23 cellular contexts compared by ENCODE assay signal in the genomic region with DNA sequence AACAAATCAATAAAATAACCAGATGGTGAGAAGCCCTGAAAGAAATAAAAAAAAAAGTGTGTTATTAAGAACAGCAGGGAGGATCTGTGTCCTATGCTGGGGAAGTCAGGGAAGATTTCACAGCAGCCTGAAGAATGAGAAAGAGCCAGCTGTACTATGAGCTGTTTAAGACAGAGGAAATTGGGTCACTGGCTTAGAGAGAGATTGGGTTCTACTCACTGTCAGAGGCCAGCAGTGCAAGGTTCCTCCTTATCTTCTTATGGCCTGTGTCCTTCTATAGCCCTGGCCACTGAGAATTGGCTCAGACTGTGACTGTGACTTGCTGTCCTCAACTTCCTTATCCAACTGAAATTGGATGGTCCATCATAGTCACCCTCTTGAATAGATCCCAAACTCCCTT. TPM values are rescaled to one million over a fixed set of nuclear protein-coding genes. Genes with fewer than 3 reads are reported as not detected.
DNase-seq lines count a peak whose midpoint lies in the region; ATAC-seq and TF ChIP-seq lines count a peak whose summit lies in the region.
"Had no signal": no experiment of that assay in that cellular context is flagged by ENCODE, and none has a peak within 500 bp of the region (broad histone marks: within the 10 kb centered on the region; RNA-seq: fewer than 3 reads in every experiment).

No MANE protein-coding gene starts in this region.

- no peaks in the 10 kb centered on the region for H3K27me3 ChIP-seq in adrenal gland
- H3K27me3 ChIP-seq: tibial artery had no signal

- TF ChIP-seq CTCF in GM12865 (IDR thresholded peaks at IDR 0.05; ENCODE audit: insufficient read depth, low read depth, low read length, missing control alignments), result no peak
- no peak for TF ChIP-seq CTCF in adrenal gland (IDR thresholded peaks at IDR 0.05)

- DNase-seq in GM12865 (ENCODE audit: low read depth), result peak; percentile 59
- peak; percentile 35 for DNase-seq in NCI-H69 (lab: John Stamatoyannopoulos, UW)
- peak; percentile 48 to 84 (median 71) for DNase-seq in adrenal gland
- no peak for DNase-seq in left lobe of liver (ENCODE audit: low spot score)
- DNase-seq in A172 (ENCODE audit: low spot score), result no peak
- DNase-seq in T-helper 1 cell, result no peak
- DNase-seq: activated CD8-positive, alpha-beta T cell treated with anti-CD3 and anti-CD28 coated beads for 36 hours; activated naive CD4-positive, alpha-beta T cell treated with Interleukin-2 at 50 U/mL for 16 hours; activated T-cell treated with anti-CD3 and anti-CD28 coated beads, Interleukin-2, amount 50 U/mL, for 24 hours; aorta; central memory CD4-positive, alpha-beta T cell; COR-L47; DND-41; midbrain; NCI-H1092 treated with DMSO at 0.1 percent for 48 hours; NCI-H2081 treated with DMSO at 0.1 percent for 48 hours; NCI-H526 treated with DMSO at 0.1 percent for 48 hours; SIG-M5; stimulated activated CD4-positive, alpha-beta T cell treated with anti-CD3 and anti-CD28 coated beads, Interleukin-1b, Interleukin-23, amount 100 ng/mL, for 48 hours; stimulated activated naive CD4-positive, alpha-beta T cell; T-helper 2 cell; tibial artery had no signal

- no peaks in the 10 kb centered on the region for H3K36me3 ChIP-seq in adrenal gland (replicated peaks in 1 of 2)
- H3K36me3 ChIP-seq: tibial artery had no signal

- TF ChIP-seq POLR2A in adrenal gland (IDR thresholded peaks at IDR 0.05), result peak in 1 of 2 donors; percentile 47

- H3K4me3 ChIP-seq in GM12865 (ENCODE audit: low read depth, low read length) (no peak overlapping the region), adrenal gland (no peak overlapping the region)
- H3K4me3 ChIP-seq: tibial artery had no signal

- peak overlapping the region in 4 of 5 donors; percentile 54 to 78 (median 70) for H3K27ac ChIP-seq in adrenal gland
- H3K27ac ChIP-seq: tibial artery had no signal

- intact Hi-C loops in adrenal gland (cut with DNase I), result loop anchor here (5.0 to 10.0 kb wide), 3 partner anchors 50 to 173 kb away; a partner anchor contains a TSS

- peak; percentile 38 for ATAC-seq in left lobe of liver
- no peak for ATAC-seq in GM21717 (IDR thresholded peaks at IDR 0.05; ENCODE audit: unreplicated experiment)
- ATAC-seq: activated CD8-positive, alpha-beta T cell treated with anti-CD3 and anti-CD28 coated beads for 36 hours had no signal

- no peaks in the 10 kb centered on the region for H3K9me3 ChIP-seq in adrenal gland (replicated peaks in 1 of 3)
- H3K9me3 ChIP-seq: tibial artery had no signal

- peaks cover 40 to 65% of the 10 kb centered on the region in 2 donors for H3K4me1 ChIP-seq in adrenal gland (replicated peaks in 1 of 2)

RNA-seq across cellular contexts. Expression of a gene that starts 54.8 kb away (rescaled TPM):
- 1,000 to 10,000 TPM in 1 of 8 donors, 100 to 1,000 TPM in 7; 124 to 1,285 (median 315) TPM for total RNA-seq in adrenal gland
- polyA plus RNA-seq in adrenal gland, result 1,000 to 10,000 TPM in 1 of 3 donors, 100 to 1,000 TPM in 1, 10 to 100 TPM in 1; 51.1 to 1,586 (median 165) TPM
- 23.6 TPM for total RNA-seq in left lobe of liver
- 10.9 and 12.3 TPM in 2 replicates for total RNA-seq in A172 (2014; rRNA removed; shearing (Covaris generic))

Comparison
In these comparisons a context has a peak if more than half of its experiments do, and no peak if none do; other contexts are left out.
1. DNase-seq: peak in GM12865 (single experiment), NCI-H69 (single experiment) and adrenal gland (7 of 7); none in left lobe of liver (single experiment), A172 (single experiment) and T-helper 1 cell (0 of 5).